ENCODE assay signal across 15 cellular contexts in the genomic region with DNA sequence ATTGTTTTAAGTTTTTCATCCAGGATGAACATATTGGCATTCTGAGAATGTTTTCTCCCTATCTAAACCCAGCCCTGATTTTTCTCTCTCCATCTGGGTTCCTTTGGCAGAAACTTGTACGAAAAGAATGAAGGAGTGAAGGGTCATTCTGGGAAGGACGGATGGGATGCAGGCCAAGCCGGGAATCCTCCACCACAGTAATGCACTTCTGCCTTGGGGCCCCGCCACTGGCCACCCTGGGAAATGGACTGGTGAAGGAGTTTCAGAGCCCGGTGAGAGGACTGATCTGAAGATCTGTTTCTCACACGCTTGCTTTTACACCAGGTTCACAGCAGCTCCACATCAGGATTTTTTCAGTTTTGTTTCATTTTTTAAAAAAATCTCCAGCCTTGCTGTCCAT.
DNase-seq lines count a peak whose midpoint lies in the region; TF ChIP-seq lines count a peak whose summit lies in the region.
"Had no signal": no experiment of that assay in that cellular context is flagged by ENCODE, and none has a peak within 500 bp of the region (broad histone marks: within the 10 kb centered on the region; RNA-seq: fewer than 3 reads in every experiment).

No MANE protein-coding gene starts in this region.

- no peaks in the 10 kb centered on the region for H3K9me3 Mint-ChIP-seq in osteocyte (ENCODE audit: unreplicated experiment)
- no peaks in the 10 kb centered on the region for H3K9me3 Mint-ChIP-seq in activated CD4-positive, alpha-beta T cell treated with anti-CD3 and anti-CD28 coated beads, Interleukin-2, amount 10 ng/mL, durations not matched to agents 7 days and 5 days
- H3K9me3 Mint-ChIP-seq in activated naive CD4-positive, alpha-beta T cell treated with anti-CD3 and anti-CD28 coated beads for 36 hours, result peaks cover 3% of the 10 kb centered on the region

- POLR2A ChIA-PET in activated CD4-positive, alpha-beta T cell treated with anti-CD3 and anti-CD28 coated beads, Interleukin-2, amount 10 ng/mL, durations not matched to agents 7 days and 5 days (lab: Charles Lee), result no interaction called here

- H3K27me3 Mint-ChIP-seq in osteocyte (ENCODE audit: unreplicated experiment), result no peaks in the 10 kb centered on the region
- no peaks in the 10 kb centered on the region for H3K27me3 Mint-ChIP-seq in activated CD4-positive, alpha-beta T cell treated with anti-CD3 and anti-CD28 coated beads, Interleukin-2, amount 10 ng/mL, durations not matched to agents 7 days and 5 days
- no peaks in the 10 kb centered on the region for H3K27me3 Mint-ChIP-seq in activated naive CD4-positive, alpha-beta T cell treated with anti-CD3 and anti-CD28 coated beads for 36 hours (ENCODE audit: low read depth)

- CTCF ChIA-PET in activated CD4-positive, alpha-beta T cell treated with anti-CD3 and anti-CD28 coated beads, Interleukin-2, amount 10 ng/mL, durations not matched to agents 7 days and 5 days (lab: Charles Lee), result interaction anchor here (1.1 kb wide), 1 partner anchor 9 kb away, joined by 3 read pairs; no protein-coding TSS in a partner anchor
- CTCF ChIA-PET in activated naive CD4-positive, alpha-beta T cell treated with anti-CD3 and anti-CD28 coated beads for 36 hours (lab: Charles Lee), result no interaction called here

- H3K4me3 Mint-ChIP-seq in osteocyte (ENCODE audit: unreplicated experiment), result no peak overlapping the region
- H3K4me3 Mint-ChIP-seq in activated CD4-positive, alpha-beta T cell treated with anti-CD3 and anti-CD28 coated beads, Interleukin-2, amount 10 ng/mL, durations not matched to agents 7 days and 5 days, result no peak overlapping the region
- no peak overlapping the region for H3K4me3 Mint-ChIP-seq in activated naive CD4-positive, alpha-beta T cell treated with anti-CD3 and anti-CD28 coated beads for 36 hours

- peak overlapping the region; percentile 34 for H3K27ac Mint-ChIP-seq in osteocyte (ENCODE audit: unreplicated experiment)
- H3K27ac Mint-ChIP-seq in activated CD4-positive, alpha-beta T cell treated with anti-CD3 and anti-CD28 coated beads, Interleukin-2, amount 10 ng/mL, durations not matched to agents 7 days and 5 days, result no peak overlapping the region
- no peak overlapping the region for H3K27ac Mint-ChIP-seq in activated naive CD4-positive, alpha-beta T cell treated with anti-CD3 and anti-CD28 coated beads for 36 hours

- no peaks in the 10 kb centered on the region for H3K36me3 Mint-ChIP-seq in osteocyte (ENCODE audit: unreplicated experiment)
- H3K36me3 Mint-ChIP-seq in activated CD4-positive, alpha-beta T cell treated with anti-CD3 and anti-CD28 coated beads, Interleukin-2, amount 10 ng/mL, durations not matched to agents 7 days and 5 days (ENCODE audit: low read depth), result no peaks in the 10 kb centered on the region
- no peaks in the 10 kb centered on the region for H3K36me3 Mint-ChIP-seq in activated naive CD4-positive, alpha-beta T cell treated with anti-CD3 and anti-CD28 coated beads for 36 hours (ENCODE audit: low read depth)

- H3K4me3 ChIP-seq in AG10803 (ENCODE audit: low read length) (no peak overlapping the region), fibroblast of villous mesenchyme (ENCODE audit: low read depth, low read length) (no peak overlapping the region)
- H3K4me3 ChIP-seq: BLaER1 treated with 17β-estradiol and CSF1 and Interleukin-3, amounts not matched to agents 10 nM and 100 nM had no signal

- peaks cover 30% of the 10 kb centered on the region for H3K4me1 Mint-ChIP-seq in osteocyte (ENCODE audit: unreplicated experiment)
- H3K4me1 Mint-ChIP-seq in activated CD4-positive, alpha-beta T cell treated with anti-CD3 and anti-CD28 coated beads, Interleukin-2, amount 10 ng/mL, durations not matched to agents 7 days and 5 days, result no peaks in the 10 kb centered on the region
- H3K4me1 Mint-ChIP-seq in activated naive CD4-positive, alpha-beta T cell treated with anti-CD3 and anti-CD28 coated beads for 36 hours (ENCODE audit: low read depth), result no peaks in the 10 kb centered on the region

- intact Hi-C loops in activated naive CD4-positive, alpha-beta T cell treated with anti-CD3 and anti-CD28 coated beads for 36 hours (cut with micrococcal nuclease), result no loop called here

- no peak for TF ChIP-seq CTCF in AG10803 (conservative IDR thresholded peaks at IDR 0.05; ENCODE audit: low read length)
- TF ChIP-seq CTCF in fibroblast of villous mesenchyme (IDR thresholded peaks at IDR 0.05; ENCODE audit: insufficient read depth, low read depth, low read length), result no peak
- no peak for TF ChIP-seq CTCF in osteocyte (IDR thresholded peaks at IDR 0.05)

- DNase-seq in AG10803 (ENCODE audit: low read depth) (peak; percentile 72), astrocyte of the hippocampus (ENCODE audit: low read depth, low spot score) (peak; percentile 40), fibroblast of villous mesenchyme (ENCODE audit: low read depth) (peak; percentile 49), osteocyte (ENCODE audit: extremely low spot score, unreplicated experiment) (no peak), NCI-H2081 treated with DMSO at 0.1 percent for 48 hours (lab: John Stamatoyannopoulos, UW) (no peak), anterior cingulate cortex (lab: John Stamatoyannopoulos, UW) (no peak)
- DNase-seq in activated CD4-positive, alpha-beta T cell treated with anti-CD3 and anti-CD28 coated beads, Interleukin-2, amount 10 ng/mL, durations not matched to agents 7 days and 5 days, result no peak
- DNase-seq in activated naive CD4-positive, alpha-beta T cell treated with anti-CD3 and anti-CD28 coated beads for 36 hours, result no peak
- DNase-seq: GF-D8, NCI-H1436 treated with DMSO at 0.1 percent for 48 hours, NCI-H2081, NCI-H510A treated with DMSO at 0.1 percent for 48 hours, NCI-H82, PC-3 had no signal

Comparison
In these comparisons a context has a peak if more than half of its experiments do, and no peak if none do; other contexts are left out.
1. DNase-seq: peak in AG10803 (single experiment), astrocyte of the hippocampus (single experiment) and fibroblast of villous mesenchyme (single experiment); none in osteocyte (single experiment), NCI-H2081 treated with DMSO at 0.1 percent for 48 hours (single experiment), anterior cingulate cortex (0 of 58), activated CD4-positive, alpha-beta T cell treated with anti-CD3 and anti-CD28 coated beads, Interleukin-2, amount 10 ng/mL, durations not matched to agents 7 days and 5 days (single experiment) and activated naive CD4-positive, alpha-beta T cell treated with anti-CD3 and anti-CD28 coated beads for 36 hours (single experiment).